ENCODE assay signal across 8 cellular contexts in the genomic region with DNA sequence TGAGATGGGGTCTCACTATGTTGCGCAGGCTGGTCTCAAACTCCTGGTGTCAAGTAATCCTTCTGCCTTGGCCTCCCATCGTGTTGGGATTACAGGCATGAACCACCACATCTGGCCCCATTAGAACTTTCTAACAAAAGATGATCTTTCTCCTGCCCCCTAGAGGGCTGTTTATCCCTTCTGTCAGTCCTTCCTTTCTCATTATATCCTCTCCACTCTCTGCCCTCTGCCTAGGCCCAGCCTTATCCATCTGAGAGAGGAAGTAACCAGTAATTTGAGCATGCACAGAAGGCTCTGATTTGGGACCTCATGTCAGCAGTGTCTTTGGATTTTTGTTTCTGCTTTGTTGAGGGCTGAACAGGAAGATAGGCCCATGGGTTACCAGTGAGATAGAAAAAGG. TPM values are rescaled to one million over a fixed set of nuclear protein-coding genes. Genes with fewer than 3 reads are reported as not detected.
DNase-seq lines count a peak whose midpoint lies in the region; ATAC-seq and TF ChIP-seq lines count a peak whose summit lies in the region.

No MANE protein-coding gene starts in this region.

- H3K27ac ChIP-seq in uterus, result no peak overlapping the region

- H3K4me1 ChIP-seq in mucosa of descending colon (ENCODE audit: low read depth), result peaks cover under 1% of the 10 kb centered on the region
- no peaks in the 10 kb centered on the region for H3K4me1 ChIP-seq in uterus

- H3K4me3 ChIP-seq in LNCaP clone FGC (ENCODE audit: low read depth, low read length) (no peak overlapping the region), mucosa of descending colon (no peak overlapping the region), uterus (no peak overlapping the region)

- H3K9me3 Mint-ChIP-seq in activated CD8-positive, alpha-beta T cell treated with anti-CD3 and anti-CD28 coated beads for 36 hours, result no peaks in the 10 kb centered on the region
- peaks cover 4 to 5% of the 10 kb centered on the region in 2 donors for H3K9me3 Mint-ChIP-seq in activated T-cell treated with anti-CD3 and anti-CD28 coated beads, Interleukin-2, amount 50 U/mL, for 72 hours

- no peak overlapping the region for H3K27ac Mint-ChIP-seq in activated CD8-positive, alpha-beta T cell treated with anti-CD3 and anti-CD28 coated beads for 36 hours
- no peak overlapping the region for H3K27ac Mint-ChIP-seq in activated T-cell treated with anti-CD3 and anti-CD28 coated beads, Interleukin-2, amount 50 U/mL, for 72 hours

- intact Hi-C loops in activated CD8-positive, alpha-beta T cell treated with anti-CD3 and anti-CD28 coated beads for 36 hours (cut with micrococcal nuclease), result no loop called here
- intact Hi-C loops in mucosa of descending colon (cut with DNase I, micrococcal nuclease), result no loop called here
- intact Hi-C loops in uterus (cut with DNase I; ENCODE audit: low total_unique reads), result no loop called here

- peak; percentile 13; the same call in 1 of the 2 replicates for TF ChIP-seq CTCF in LNCaP clone FGC (IDR thresholded peaks at IDR 0.05; ENCODE audit: control insufficient read depth, extremely low read depth, insufficient read depth)
- peak; percentile 26 for TF ChIP-seq CTCF in activated CD8-positive, alpha-beta T cell treated with anti-CD3 and anti-CD28 coated beads for 36 hours (IDR thresholded peaks at IDR 0.05)
- TF ChIP-seq CTCF in mucosa of descending colon (IDR thresholded peaks at IDR 0.05), result no peak
- no peak for TF ChIP-seq CTCF in uterus (IDR thresholded peaks at IDR 0.05)

- peaks cover 8% of the 10 kb centered on the region for H3K4me1 Mint-ChIP-seq in activated CD8-positive, alpha-beta T cell treated with anti-CD3 and anti-CD28 coated beads for 36 hours (ENCODE audit: low read depth)
- H3K4me1 Mint-ChIP-seq in activated T-cell treated with anti-CD3 and anti-CD28 coated beads, Interleukin-2, amount 50 U/mL, for 72 hours (ENCODE audit: low read depth), result peaks cover 5% of the 10 kb centered on the region

- peaks cover 9% of the 10 kb centered on the region for H3K36me3 Mint-ChIP-seq in activated CD8-positive, alpha-beta T cell treated with anti-CD3 and anti-CD28 coated beads for 36 hours (ENCODE audit: low read depth)
- peaks cover 2 to 8% of the 10 kb centered on the region in 2 donors for H3K36me3 Mint-ChIP-seq in activated T-cell treated with anti-CD3 and anti-CD28 coated beads, Interleukin-2, amount 50 U/mL, for 72 hours (ENCODE audit: insufficient read depth in 2 of 2)

- POLR2A ChIA-PET in activated CD8-positive, alpha-beta T cell treated with anti-CD3 and anti-CD28 coated beads for 36 hours (lab: Charles Lee), result no interaction called here

- no peaks in the 10 kb centered on the region for H3K27me3 ChIP-seq in uterus

- H3K4me3 Mint-ChIP-seq in activated CD8-positive, alpha-beta T cell treated with anti-CD3 and anti-CD28 coated beads for 36 hours, result no peak overlapping the region
- H3K4me3 Mint-ChIP-seq in activated T-cell treated with anti-CD3 and anti-CD28 coated beads, Interleukin-2, amount 50 U/mL, for 72 hours, result no peak overlapping the region

- H3K27me3 Mint-ChIP-seq in activated CD8-positive, alpha-beta T cell treated with anti-CD3 and anti-CD28 coated beads for 36 hours, result no peaks in the 10 kb centered on the region
- no peaks in the 10 kb centered on the region for H3K27me3 Mint-ChIP-seq in activated T-cell treated with anti-CD3 and anti-CD28 coated beads, Interleukin-2, amount 50 U/mL, for 72 hours (ENCODE audit: low read depth)

- ATAC-seq in activated CD8-positive, alpha-beta T cell treated with anti-CD3 and anti-CD28 coated beads for 36 hours, result peak; percentile 20
- ATAC-seq in mucosa of descending colon (peak; percentile 32), HG03175 (IDR thresholded peaks at IDR 0.05; ENCODE audit: unreplicated experiment) (no peak)
- no peak for ATAC-seq in activated T-cell treated with anti-CD3 and anti-CD28 coated beads, Interleukin-2, amount 50 U/mL, for 72 hours (replicated peaks in 1 of 2)

- DNase-seq in EH (ENCODE audit: low read depth) (peak; percentile 42), LNCaP clone FGC (ENCODE audit: low read depth) (no peak), mucosa of descending colon (peak in 1 of 3 donors; percentile 21), uterus (no peak)
- peak; percentile 16 for DNase-seq in activated CD8-positive, alpha-beta T cell treated with anti-CD3 and anti-CD28 coated beads for 36 hours
- DNase-seq in stimulated activated CD4-positive, alpha-beta T cell treated with anti-CD3 and anti-CD28 coated beads, Interleukin-4, amount 100 ng/mL, for 1 hour, result no peak
- no peak for DNase-seq in activated T-cell treated with anti-CD3 and anti-CD28 coated beads, Interleukin-2, amount 50 U/mL, for 72 hours

- no peaks in the 10 kb centered on the region for H3K36me3 ChIP-seq in mucosa of descending colon (ENCODE audit: low read depth)
- no peaks in the 10 kb centered on the region for H3K36me3 ChIP-seq in uterus

- CTCF ChIA-PET in activated CD8-positive, alpha-beta T cell treated with anti-CD3 and anti-CD28 coated beads for 36 hours (lab: Charles Lee), result interaction anchor here (1.4 to 2.1 kb wide), 2 partner anchors 38 to 136 kb away, joined by 3 to 8 read pairs; no protein-coding TSS in a partner anchor

- no peak for TF ChIP-seq POLR2A in uterus (IDR thresholded peaks at IDR 0.05)

- H3K9me3 ChIP-seq in mucosa of descending colon (no peaks in the 10 kb centered on the region), uterus (no peaks in the 10 kb centered on the region)

RNA-seq across cellular contexts. Expression of a gene that starts 4.4 kb away (rescaled TPM):
- 10 to 100 TPM; 24.7 to 24.9 TPM for total RNA-seq in activated CD8-positive, alpha-beta T cell treated with anti-CD3 and anti-CD28 coated beads for 36 hours
- total RNA-seq in mucosa of descending colon, result 10 to 100 TPM; 18.1 to 27.8 (median 19.8) TPM
- total RNA-seq in uterus, result 100 to 1,000 TPM in 1 of 4 donors, 10 to 100 TPM in 3; 15.0 to 113 (median 29.8) TPM
- total RNA-seq in activated T-cell treated with anti-CD3 and anti-CD28 coated beads, Interleukin-2, amount 50 U/mL, for 72 hours, result 10 to 100 TPM; 35.9 to 37.5 TPM

RNA-seq across cellular contexts. Expression of a gene that starts 58.7 kb away (rescaled TPM):
- 100 to 1,000 TPM; 137 to 142 TPM for total RNA-seq in activated CD8-positive, alpha-beta T cell treated with anti-CD3 and anti-CD28 coated beads for 36 hours
- 100 to 1,000 TPM; 264 to 306 (median 286) TPM for total RNA-seq in mucosa of descending colon
- 100 to 1,000 TPM in 3 of 4 donors, 10 to 100 TPM in 1; 89.7 to 463 (median 245) TPM for total RNA-seq in uterus
- total RNA-seq in activated T-cell treated with anti-CD3 and anti-CD28 coated beads, Interleukin-2, amount 50 U/mL, for 72 hours, result 100 to 1,000 TPM; 144 to 149 TPM

Comparison
In these comparisons a context has a peak if more than half of its experiments do, and no peak if none do; other contexts are left out.
1. DNase-seq: peak in EH (single experiment) and activated CD8-positive, alpha-beta T cell treated with anti-CD3 and anti-CD28 coated beads for 36 hours (single experiment); none in LNCaP clone FGC (single experiment), uterus (0 of 2), stimulated activated CD4-positive, alpha-beta T cell treated with anti-CD3 and anti-CD28 coated beads, Interleukin-4, amount 100 ng/mL, for 1 hour (single experiment) and activated T-cell treated with anti-CD3 and anti-CD28 coated beads, Interleukin-2, amount 50 U/mL, for 72 hours (0 of 2).
2. CTCF ChIP-seq: peak in LNCaP clone FGC (single experiment) and activated CD8-positive, alpha-beta T cell treated with anti-CD3 and anti-CD28 coated beads for 36 hours (single experiment); none in mucosa of descending colon (single experiment) and uterus (0 of 4).
3. ATAC-seq: peak in activated CD8-positive, alpha-beta T cell treated with anti-CD3 and anti-CD28 coated beads for 36 hours (single experiment) and mucosa of descending colon (single experiment); none in HG03175 (single experiment) and activated T-cell treated with anti-CD3 and anti-CD28 coated beads, Interleukin-2, amount 50 U/mL, for 72 hours (0 of 2).